ENCODE assay signal across 8 cellular contexts in the genomic region with DNA sequence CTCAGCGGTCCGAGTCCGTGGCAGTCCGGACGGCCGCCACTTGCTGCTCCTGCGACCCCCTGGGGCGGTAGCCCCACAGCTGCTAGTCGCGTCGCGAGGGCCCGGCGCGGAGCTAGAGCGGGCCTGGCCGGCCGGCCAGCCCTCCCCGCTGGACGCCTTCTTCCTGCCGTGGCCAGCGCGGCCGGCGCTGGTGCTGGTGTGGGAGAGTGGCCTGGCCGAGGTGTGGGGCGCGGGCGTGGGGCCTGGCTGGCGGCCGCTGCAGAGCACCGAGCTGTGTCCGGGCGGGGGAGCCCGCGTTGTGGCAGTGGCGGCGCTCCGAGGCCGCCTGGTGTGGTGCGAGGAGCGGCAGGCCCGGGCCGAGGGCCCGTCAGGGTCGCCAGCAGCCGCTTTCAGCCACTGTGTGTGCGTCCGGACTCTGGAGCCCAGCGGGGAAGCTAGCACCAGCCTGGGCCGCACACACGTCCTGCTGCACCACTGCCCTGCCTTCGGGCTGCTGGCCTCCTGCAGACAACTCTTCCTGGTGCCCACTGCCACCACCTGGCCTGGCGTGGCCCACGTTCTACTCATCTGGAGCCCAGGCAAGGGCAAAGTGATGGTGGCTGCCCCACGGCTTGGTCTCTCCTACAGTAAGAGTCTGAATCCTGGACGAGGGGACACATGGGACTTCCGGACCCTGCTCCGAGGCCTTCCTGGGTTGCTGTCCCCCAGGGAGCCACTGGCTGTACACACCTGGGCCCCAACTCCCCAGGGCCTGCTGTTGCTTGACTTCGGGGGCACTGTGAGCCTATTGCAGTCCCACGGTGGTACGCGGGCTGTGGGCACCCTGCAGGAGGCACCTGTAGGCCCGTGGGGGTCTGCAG. TPM values are rescaled to one million over a fixed set of nuclear protein-coding genes. Genes with fewer than 3 reads are reported as not detected.
DNase-seq lines count a peak whose midpoint lies in the region; ATAC-seq, FAIRE-seq and TF ChIP-seq lines count a peak whose summit lies in the region.

No MANE protein-coding gene starts in this region.

- H3K4me3 Mint-ChIP-seq in immature natural killer cell: peak overlapping the region; percentile 82 to 91 (median 85)

- H3K36me3 Mint-ChIP-seq in immature natural killer cell: no peaks in the 10 kb centered on the region

- H3K4me1 ChIP-seq in Peyer's patch: peaks cover 6 to 30% (median 13%) of the 10 kb centered on the region in 4 donors

- no peak for TF ChIP-seq CTCF in Peyer's patch (IDR thresholded peaks at IDR 0.05)
- no peak for TF ChIP-seq CTCF in brain microvascular endothelial cell (IDR thresholded peaks at IDR 0.05; ENCODE audit: low read depth, low read length, missing control alignments)

- in situ Hi-C loops in brain microvascular endothelial cell (cut with HindIII; ENCODE audit: low pct_ligation_motif_present, low sequenced_read_pairs): no loop called here

- peak; percentile 19 for ATAC-seq in HG02852 (IDR thresholded peaks at IDR 0.05; ENCODE audit: unreplicated experiment)

- H3K9me3 Mint-ChIP-seq in immature natural killer cell: no peaks in the 10 kb centered on the region

- peak; percentile 16 for DNase-seq in A172 (ENCODE audit: low spot score)
- DNase-seq in GM12892 (ENCODE audit: insufficient read length): peak; percentile 51
- DNase-seq in Peyer's patch: peak; percentile 40 to 73 (median 56)
- DNase-seq in brain microvascular endothelial cell: peak; percentile 5
- DNase-seq in immature natural killer cell: no peak
- peak; percentile 6 for DNase-seq in stimulated activated CD8-positive, alpha-beta memory T cell treated with anti-CD3 and anti-CD28 coated beads, Interleukin-12 subunit alpha, Interleukin-12 subunit beta, amount 100 ng/mL, for 4 hours (ENCODE audit: low read depth)
- no peak for DNase-seq in effector CD8-positive, alpha-beta T cell (lab: John Stamatoyannopoulos, UW)

- peaks cover 3 to 7% (median 3%) of the 10 kb centered on the region in 3 donors for H3K27me3 Mint-ChIP-seq in immature natural killer cell (ENCODE audit: low read depth in 3 of 3)

- H3K27me3 ChIP-seq in Peyer's patch (no peaks in the 10 kb centered on the region), brain microvascular endothelial cell (replicated peaks) (no peaks in the 10 kb centered on the region)

- TF ChIP-seq POLR2A in GM12892 (IDR thresholded peaks at IDR 0.05; ENCODE audit: low read depth, low read length): no peak
- no peak for TF ChIP-seq POLR2A in Peyer's patch (IDR thresholded peaks at IDR 0.05)

- H3K9me3 ChIP-seq in Peyer's patch: no peaks in the 10 kb centered on the region

- peak overlapping the region; percentile 70 to 93 (median 84) for H3K27ac Mint-ChIP-seq in immature natural killer cell

- peak; percentile 62 for FAIRE-seq in GM12892 (lab: Jason Lieb, UNC)

- peak overlapping the region; percentile 79 to 97 (median 92) for H3K4me3 ChIP-seq in Peyer's patch
- H3K4me3 ChIP-seq in brain microvascular endothelial cell (ENCODE audit: low read depth, low read length): peak overlapping the region; percentile 71

- H3K4me1 Mint-ChIP-seq in immature natural killer cell: peaks cover 24 to 41% of the 10 kb centered on the region in 2 donors

- H3K36me3 ChIP-seq in Peyer's patch (peaks cover 0 to 5% (median 0%) of the 10 kb centered on the region in 3 donors), brain microvascular endothelial cell (replicated peaks) (peaks cover 2% of the 10 kb centered on the region)

- peak overlapping the region; percentile 88 to 97 (median 94) for H3K27ac ChIP-seq in Peyer's patch
- H3K27ac ChIP-seq in brain microvascular endothelial cell: peak overlapping the region; percentile 42

RNA-seq across cellular contexts. Expression of a gene that starts 0.6 kb away (rescaled TPM):
- total RNA-seq in A172 (2014; rRNA removed; shearing (Covaris generic)): 39.7 and 49.6 TPM in 2 replicates
- 6.3 TPM for polyA plus RNA-seq in GM12892 (2012; ENCODE audit: missing spikeins)
- 10 to 100 TPM; 19.8 to 33.4 (median 24.8) TPM for total RNA-seq in Peyer's patch
- 10 to 100 TPM; 33.3 to 38.4 (median 34.0) TPM for polyA plus RNA-seq in immature natural killer cell

RNA-seq across cellular contexts. Expression of a gene that starts 9.8 kb away (rescaled TPM):
- total RNA-seq in A172 (2014; rRNA removed; shearing (Covaris generic)): 6.0 and 17.7 TPM in 2 replicates
- polyA plus RNA-seq in GM12892 (2012; ENCODE audit: missing spikeins): 16.4 TPM
- total RNA-seq in Peyer's patch: 10 to 100 TPM; 15.8 to 29.2 (median 23.0) TPM
- 10 to 100 TPM; 14.4 to 19.8 (median 17.5) TPM for polyA plus RNA-seq in immature natural killer cell

RNA-seq across cellular contexts. Expression of a gene that starts 54.4 kb away (rescaled TPM):
- total RNA-seq in A172 (2014; rRNA removed; shearing (Covaris generic)): 27.3 and 29.0 TPM in 2 replicates
- 24.3 TPM for polyA plus RNA-seq in GM12892 (2012; ENCODE audit: missing spikeins)
- 10 to 100 TPM; 19.6 to 67.7 (median 42.1) TPM for total RNA-seq in Peyer's patch
- polyA plus RNA-seq in immature natural killer cell: 10 to 100 TPM in 2 of 3 donors, 1 to 10 TPM in 1; 5.5 to 24.8 (median 24.2) TPM

Comparison
In these comparisons a context has a peak if more than half of its experiments do, and no peak if none do; other contexts are left out.
1. DNase-seq: peak in A172 (single experiment), GM12892 (single experiment), Peyer's patch (3 of 3), brain microvascular endothelial cell (single experiment) and stimulated activated CD8-positive, alpha-beta memory T cell treated with anti-CD3 and anti-CD28 coated beads, Interleukin-12 subunit alpha, Interleukin-12 subunit beta, amount 100 ng/mL, for 4 hours (single experiment); none in immature natural killer cell (0 of 3) and effector CD8-positive, alpha-beta T cell (single experiment).